3 cellular contexts compared by ENCODE assay signal in genomic region chr3:63142681-63143080, GRCh38.
TF ChIP-seq lines count a peak whose summit lies in the region.

No MANE protein-coding gene starts in this region.

TF ChIP-seq in SK-N-SH, 30 proteins besides CTCF, POLR2A, EP300 and RAD21:
- TF ChIP-seq REST (IDR thresholded peaks at IDR 0.05; ENCODE audit: low read depth, low read length): no peak
- TF ChIP-seq SIN3A (IDR thresholded peaks at IDR 0.05; ENCODE audit: borderline replicate concordance, low read depth, low read length): no peak
- TF ChIP-seq SMC3 (IDR thresholded peaks at IDR 0.05; ENCODE audit: low read depth, low read length): no peak
- no peak for TF ChIP-seq GATA2 (CRISPR knock-in tag; IDR thresholded peaks at IDR 0.05)
- no peak for TF ChIP-seq FOXJ3 (CRISPR knock-in tag; IDR thresholded peaks at IDR 0.05)
- no peak for TF ChIP-seq RXRA (IDR thresholded peaks at IDR 0.05; ENCODE audit: borderline replicate concordance, low read depth)
- TF ChIP-seq YY1 (IDR thresholded peaks at IDR 0.05; ENCODE audit: low read depth): no peak
- no peak for TF ChIP-seq PBX3 (IDR thresholded peaks at IDR 0.05)
- no peak for TF ChIP-seq IRF3 (IDR thresholded peaks at IDR 0.05; ENCODE audit: low read depth, low read length)
- no peak for TF ChIP-seq MEF2A (IDR thresholded peaks at IDR 0.05; ENCODE audit: borderline replicate concordance, low read depth)
TF ChIP-seq in SK-N-SH: peak in this region for 0.

TF ChIP-seq in SK-N-SH treated with all-trans-retinoic acid at 6 μM for 48 hours, 23 proteins besides CTCF, POLR2A, EP300 and RAD21 (continued from another document):
- TF ChIP-seq PATZ1 (CRISPR knock-in tag; IDR thresholded peaks at IDR 0.05; ENCODE audit: borderline replicate concordance) (no peak), BACH2 (CRISPR knock-in tag; IDR thresholded peaks at IDR 0.05; ENCODE audit: borderline replicate concordance) (no peak), PPARA (CRISPR knock-in tag; IDR thresholded peaks at IDR 0.05; ENCODE audit: borderline replicate concordance) (no peak), TOX (CRISPR knock-in tag; IDR thresholded peaks at IDR 0.05; ENCODE audit: borderline replicate concordance) (no peak), ZFP30 (CRISPR knock-in tag; IDR thresholded peaks at IDR 0.05) (no peak), ARNTL (CRISPR knock-in tag; IDR thresholded peaks at IDR 0.05; ENCODE audit: borderline replicate concordance, low read depth) (no peak), ZNF8 (CRISPR knock-in tag; IDR thresholded peaks at IDR 0.05) (no peak), ZNF70 (CRISPR knock-in tag; IDR thresholded peaks at IDR 0.05) (no peak)

TF ChIP-seq in GM23338, 12 proteins besides CTCF, POLR2A, EP300 and RAD21 (continued from another document):
- no peak for TF ChIP-seq REST (IDR thresholded peaks at IDR 0.05; ENCODE audit: unreplicated experiment)
- no peak for TF ChIP-seq ZNF462 (CRISPR knock-in tag; IDR thresholded peaks at IDR 0.05)
- no peak for TF ChIP-seq NANOG (IDR thresholded peaks at IDR 0.05; ENCODE audit: borderline replicate concordance)
- no peak for TF ChIP-seq ZNF331 (CRISPR knock-in tag; IDR thresholded peaks at IDR 0.05; ENCODE audit: low read depth)
- no peak for TF ChIP-seq CREB1 (CRISPR knock-in tag; IDR thresholded peaks at IDR 0.05; ENCODE audit: low read depth)
- no peak for TF ChIP-seq EZH2 (IDR thresholded peaks at IDR 0.05; ENCODE audit: low read depth, unreplicated experiment)
- TF ChIP-seq POLR2AphosphoS5 (IDR thresholded peaks at IDR 0.05; ENCODE audit: low read depth): no peak
- TF ChIP-seq STAT1 (IDR thresholded peaks at IDR 0.05; ENCODE audit: unreplicated experiment): no peak
TF ChIP-seq in GM23338: peak in this region for 0.
